Comparison of ENCODE assay signal across 28 cellular contexts in the genomic region with DNA sequence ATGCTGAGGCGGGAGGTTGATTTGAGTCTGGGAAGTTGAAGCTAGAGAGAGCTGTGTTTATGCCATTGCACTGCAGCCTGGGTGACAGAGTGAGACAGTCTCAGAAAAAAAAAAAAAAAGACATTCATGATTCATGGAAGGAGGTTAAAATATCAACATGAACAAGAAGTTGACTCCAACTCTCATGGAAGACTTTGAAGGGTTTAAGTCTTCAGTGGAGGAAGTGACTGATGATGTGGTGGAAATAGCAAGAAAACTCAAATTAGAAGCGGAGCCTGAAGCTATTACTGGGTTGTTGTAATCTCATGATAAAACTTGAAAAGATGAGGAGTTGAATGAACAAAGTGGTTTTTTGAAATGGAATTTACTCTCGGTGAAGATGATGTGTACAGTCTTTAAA.
DNase-seq lines count a peak whose midpoint lies in the region; ATAC-seq, FAIRE-seq and TF ChIP-seq lines count a peak whose summit lies in the region.
"Had no signal": no experiment of that assay in that cellular context is flagged by ENCODE, and none has a peak within 500 bp of the region (broad histone marks: within the 10 kb centered on the region; RNA-seq: fewer than 3 reads in every experiment).

No MANE protein-coding gene starts in this region.

- H3K27me3 Mint-ChIP-seq in astrocyte (ENCODE audit: low read depth, unreplicated experiment) = no peaks in the 10 kb centered on the region
- no peaks in the 10 kb centered on the region for H3K27me3 Mint-ChIP-seq in activated CD4-positive, alpha-beta T cell treated with anti-CD3 and anti-CD28 coated beads for 36 hours
- H3K27me3 Mint-ChIP-seq: natural killer cell treated with Interleukin-12 subunit alpha and Interleukin-12 subunit beta and Interleukin-15 and Interleukin-18, amount 100 ng/mL, for 72 hours; stimulated activated naive B cell treated with anti-CD40 and anti-IgM and Interleukin-4, amounts not matched to agents 10 μg/mL and 1 μg/mL and 100 μg/mL, for 72 hours had no signal

- no peaks in the 10 kb centered on the region for H3K36me3 Mint-ChIP-seq in astrocyte (ENCODE audit: low read depth, unreplicated experiment)
- H3K36me3 Mint-ChIP-seq in activated CD4-positive, alpha-beta T cell treated with anti-CD3 and anti-CD28 coated beads for 36 hours (ENCODE audit: low read depth) = no peaks in the 10 kb centered on the region
- H3K36me3 Mint-ChIP-seq: immature natural killer cell; natural killer cell treated with Interleukin-12 subunit alpha and Interleukin-12 subunit beta and Interleukin-15 and Interleukin-18, amount 100 ng/mL, for 72 hours; stimulated activated naive B cell treated with anti-CD40 and anti-IgM and Interleukin-4, amounts not matched to agents 10 μg/mL and 1 μg/mL and 100 μg/mL, for 72 hours had no signal

- CTCF ChIA-PET in activated CD4-positive, alpha-beta T cell treated with anti-CD3 and anti-CD28 coated beads for 36 hours (lab: Charles Lee) = no interaction called here

- H3K27me3 ChIP-seq in astrocyte (ENCODE audit: insufficient read depth, low read length) = no peaks in the 10 kb centered on the region
- H3K27me3 ChIP-seq: BLaER1 treated with 17β-estradiol and CSF1 and Interleukin-3, amounts not matched to agents 10 nM and 100 nM; body of pancreas; esophagus squamous epithelium; upper lobe of right lung had no signal

- no peaks in the 10 kb centered on the region for H3K4me1 Mint-ChIP-seq in astrocyte (ENCODE audit: low read depth, unreplicated experiment)
- H3K4me1 Mint-ChIP-seq in activated CD4-positive, alpha-beta T cell treated with anti-CD3 and anti-CD28 coated beads for 36 hours = no peaks in the 10 kb centered on the region
- H3K4me1 Mint-ChIP-seq: GM23338; immature natural killer cell; stimulated activated naive B cell treated with anti-CD40 and anti-IgM and Interleukin-4, amounts not matched to agents 10 μg/mL and 1 μg/mL and 100 μg/mL, for 72 hours had no signal

- no peak overlapping the region for H2AFZ ChIP-seq in astrocyte (ENCODE audit: low read depth, low read length)
- H2AFZ ChIP-seq: GM23338 had no signal

- H3K4me3 Mint-ChIP-seq in astrocyte (ENCODE audit: unreplicated experiment) = no peak overlapping the region
- H3K4me3 Mint-ChIP-seq in activated CD4-positive, alpha-beta T cell treated with anti-CD3 and anti-CD28 coated beads for 36 hours = no peak overlapping the region
- H3K4me3 Mint-ChIP-seq: GM23338; immature natural killer cell; natural killer cell treated with Interleukin-12 subunit alpha and Interleukin-12 subunit beta and Interleukin-15 and Interleukin-18, amount 100 ng/mL, for 72 hours; stimulated activated naive B cell treated with anti-CD40 and anti-IgM and Interleukin-4, amounts not matched to agents 10 μg/mL and 1 μg/mL and 100 μg/mL, for 72 hours had no signal

- no peak for ATAC-seq in HG02623 (IDR thresholded peaks at IDR 0.05; ENCODE audit: unreplicated experiment)
- no peak for ATAC-seq in activated CD4-positive, alpha-beta T cell treated with anti-CD3 and anti-CD28 coated beads for 36 hours
- ATAC-seq: activated CD4-positive, CD25-positive, alpha-beta regulatory T cell treated with anti-CD3 and anti-CD28 coated beads, Interleukin-2, amount 50 U/mL, for 24 hours; body of pancreas; GM23338; HepG2; left colon; natural killer cell treated with Interleukin-12 subunit alpha and Interleukin-12 subunit beta and Interleukin-15 and Interleukin-18, amount 100 ng/mL, for 72 hours; stimulated activated naive B cell treated with anti-CD40 and anti-IgM and Interleukin-4, amounts not matched to agents 10 μg/mL and 1 μg/mL and 100 μg/mL, for 72 hours; upper lobe of right lung had no signal

- POLR2A ChIA-PET in activated CD4-positive, alpha-beta T cell treated with anti-CD3 and anti-CD28 coated beads for 36 hours (lab: Charles Lee) = no interaction called here

- TF ChIP-seq CTCF in astrocyte (IDR thresholded peaks at IDR 0.05; ENCODE audit: insufficient read depth, low read depth, low read length) = no peak

- DNase-seq in GM04503 (ENCODE audit: low read depth) (peak; percentile 82), M059J (ENCODE audit: low read depth) (peak; percentile 58), astrocyte (ENCODE audit: low read depth) (peak; percentile 57), iris pigment epithelial cell (ENCODE audit: low read depth) (peak; percentile 18), COLO668 (lab: John Stamatoyannopoulos, UW; ENCODE audit: unreplicated experiment) (no peak), NCI-H1694 (lab: John Stamatoyannopoulos, UW) (no peak)
- no peak for DNase-seq in activated CD4-positive, alpha-beta T cell treated with anti-CD3 and anti-CD28 coated beads for 36 hours
- DNase-seq: activated CD4-positive, alpha-beta T cell treated with anti-CD3 and anti-CD28 coated beads, Interleukin-2, amount 50 U/mL, for 48 hours; activated T-cell treated with anti-CD3 and anti-CD28 coated beads, Interleukin-2, amount 50 U/mL, for 48 hours; body of pancreas; cerebellar nuclear complex; dermis blood vessel endothelial cell; esophagus squamous epithelium; GDM1; immature natural killer cell; Karpas-422; left colon; NCI-H446 treated with DMSO at 0.1 percent for 48 hours; NCI-H774; stimulated activated naive B cell treated with anti-CD40 and anti-IgM and Interleukin-4, amounts not matched to agents 10 μg/mL and 1 μg/mL and 100 μg/mL, for 72 hours; T-helper 2 cell; upper lobe of right lung had no signal

- no peaks in the 10 kb centered on the region for H3K9me3 ChIP-seq in astrocyte (ENCODE audit: insufficient read depth, low read depth, low read length)
- H3K9me3 ChIP-seq: body of pancreas had no signal

- H3K4me2 ChIP-seq in astrocyte (ENCODE audit: low read length) = no peak overlapping the region
- H3K4me2 ChIP-seq: BLaER1 treated with 17β-estradiol and CSF1 and Interleukin-3, amounts not matched to agents 10 nM and 100 nM; GM23338 had no signal

- H4K20me1 ChIP-seq in astrocyte (ENCODE audit: insufficient read depth, low read length) = no peaks in the 10 kb centered on the region
- H4K20me1 ChIP-seq: BLaER1 treated with 17β-estradiol and CSF1 and Interleukin-3, amounts not matched to agents 10 nM and 100 nM had no signal

- peak overlapping the region; percentile 61 for H3K27ac ChIP-seq in astrocyte (ENCODE audit: low read depth, low read length)
- H3K27ac ChIP-seq: BLaER1 treated with 17β-estradiol and CSF1 and Interleukin-3, amounts not matched to agents 10 nM and 100 nM; body of pancreas; esophagus squamous epithelium; upper lobe of right lung had no signal

- no peaks in the 10 kb centered on the region for H3K9me3 Mint-ChIP-seq in astrocyte (ENCODE audit: unreplicated experiment)
- peaks cover 12% of the 10 kb centered on the region for H3K9me3 Mint-ChIP-seq in activated CD4-positive, alpha-beta T cell treated with anti-CD3 and anti-CD28 coated beads for 36 hours (ENCODE audit: low read depth)

- no peak overlapping the region for H3K27ac Mint-ChIP-seq in astrocyte (ENCODE audit: unreplicated experiment)
- no peak overlapping the region for H3K27ac Mint-ChIP-seq in activated CD4-positive, alpha-beta T cell treated with anti-CD3 and anti-CD28 coated beads for 36 hours
- H3K27ac Mint-ChIP-seq: GM23338; immature natural killer cell; natural killer cell treated with Interleukin-12 subunit alpha and Interleukin-12 subunit beta and Interleukin-15 and Interleukin-18, amount 100 ng/mL, for 72 hours; stimulated activated naive B cell treated with anti-CD40 and anti-IgM and Interleukin-4, amounts not matched to agents 10 μg/mL and 1 μg/mL and 100 μg/mL, for 72 hours had no signal

- no peaks in the 10 kb centered on the region for H3K36me3 ChIP-seq in astrocyte (ENCODE audit: insufficient read depth, low read length)
- H3K36me3 ChIP-seq: BLaER1 treated with 17β-estradiol and CSF1 and Interleukin-3, amounts not matched to agents 10 nM and 100 nM; esophagus squamous epithelium; upper lobe of right lung had no signal

- FAIRE-seq in astrocyte (lab: Jason Lieb, UNC) = no peak
- FAIRE-seq: HepG2 had no signal

- no peaks in the 10 kb centered on the region for H3K79me2 ChIP-seq in astrocyte (ENCODE audit: insufficient read depth, low read length)

- intact Hi-C loops in activated CD4-positive, alpha-beta T cell treated with anti-CD3 and anti-CD28 coated beads for 36 hours (cut with DNase I, micrococcal nuclease) = no loop called here

- no peak overlapping the region for H3K4me3 ChIP-seq in astrocyte (ENCODE audit: insufficient read depth, low read depth, low read length)
- H3K4me3 ChIP-seq: BLaER1 treated with 17β-estradiol and CSF1 and Interleukin-3, amounts not matched to agents 10 nM and 100 nM; body of pancreas; esophagus squamous epithelium; GM23338; upper lobe of right lung had no signal

- no peak overlapping the region for H3K9ac ChIP-seq in astrocyte (ENCODE audit: low read length)
- H3K9ac ChIP-seq: BLaER1 treated with 17β-estradiol and CSF1 and Interleukin-3, amounts not matched to agents 10 nM and 100 nM had no signal

- no peaks in the 10 kb centered on the region for H3K4me1 ChIP-seq in astrocyte (ENCODE audit: insufficient read depth, low read length)
- H3K4me1 ChIP-seq: body of pancreas, esophagus squamous epithelium, upper lobe of right lung had no signal

Comparison
In these comparisons a context has a peak if more than half of its experiments do, and no peak if none do; other contexts are left out.
1. DNase-seq: peak in GM04503 (single experiment), M059J (single experiment), astrocyte (single experiment) and iris pigment epithelial cell (single experiment); none in activated CD4-positive, alpha-beta T cell treated with anti-CD3 and anti-CD28 coated beads for 36 hours (single experiment), COLO668 (single experiment) and NCI-H1694 (single experiment).